21 cellular contexts compared by ENCODE assay signal in genomic region chr22:19967850-19968449, GRCh38.
"Had no signal": no experiment of that assay in that cellular context is flagged by ENCODE, and none has a peak within 500 bp of the region (broad histone marks: within the 10 kb centered on the region; RNA-seq: fewer than 3 reads in every experiment).

No MANE protein-coding gene starts in this region.

- H3K27me3 ChIP-seq: heart left ventricle, spleen had no signal

- ATAC-seq: activated naive CD8-positive, alpha-beta T cell treated with anti-CD3 and anti-CD28 coated beads, Interleukin-2, amount 50 U/mL, for 24 hours; heart left ventricle; left colon; lower lobe of right lung; mucosa of descending colon; T-helper 17 cell had no signal

- FAIRE-seq: islet of Langerhans had no signal

- H3K9me3 ChIP-seq: heart left ventricle, lower lobe of right lung, mucosa of descending colon, spleen had no signal

- H3K4me3 ChIP-seq: coronary artery, heart left ventricle, lower lobe of right lung, mucosa of descending colon, spleen had no signal

- DNase-seq: activated CD4-positive, alpha-beta memory T cell treated with anti-CD3 and anti-CD28 coated beads, Interleukin-2, amount 10 ng/mL, durations not matched to agents 7 days and 5 days; activated CD4-positive, alpha-beta T cell treated with anti-CD3 and anti-CD28 coated beads, Interleukin-2, amount 10 ng/mL, durations not matched to agents 24 days and 14 days; activated gamma-delta T cell; activated naive CD4-positive, alpha-beta T cell treated with anti-CD3 and anti-CD28 coated beads, Interleukin-2, amount 50 U/mL, for 16 hours; activated naive CD8-positive, alpha-beta T cell treated with anti-CD3 and anti-CD28 coated beads, Interleukin-2, amount 50 U/mL, for 24 hours; cerebellar nuclear complex; endodermal cell; heart left ventricle; left colon; lower lobe of right lung; mesendoderm; nephron progenitor cell; spleen; stimulated activated CD4-positive, alpha-beta T cell treated with anti-CD3 and anti-CD28 coated beads, Interleukin-4, amount 100 ng/mL, for 1 hour; stimulated activated naive CD4-positive, alpha-beta T cell treated with Interleukin-2 at 50 U/mL for 16 hours; SW 1271; T-helper 17 cell had no signal

- H3K27ac ChIP-seq: coronary artery, epithelial cell of prostate, heart left ventricle, lower lobe of right lung had no signal
